7 cellular contexts compared by ENCODE assay signal in genomic region chr2:151607459-151608424, GRCh38.
DNase-seq lines count a peak whose midpoint lies in the region; ATAC-seq, FAIRE-seq and TF ChIP-seq lines count a peak whose summit lies in the region.
"Not testable (repeated sequence)": the region's sequence is repeated elsewhere in the genome, so short reads cannot be mapped to it uniquely, and the experiment has no call there.

No MANE protein-coding gene starts in this region.

- not testable (repeated sequence) for H3K27ac ChIP-seq in A549, heart left ventricle, right lobe of liver, pancreas, gastrocnemius medialis

- not testable (repeated sequence) for FAIRE-seq in A549 (lab: Jason Lieb, UNC)
- FAIRE-seq in colon (lab: Jason Lieb, UNC): peak; percentile 36
- peak; percentile 54 for FAIRE-seq in pancreas (lab: Jason Lieb, UNC)

- not testable (repeated sequence) for TF ChIP-seq EP300 in A549 (IDR thresholded peaks at IDR 0.05)

- WGBS in A549 (ENCODE audit: missing lambda C conversion rate): no CpG with 5 or more reads among the region's 6 CpGs
- WGBS in heart left ventricle, 4 donors: no CpG with 5 or more reads among the region's 6 CpGs
- no CpG with 5 or more reads among the region's 6 CpGs for WGBS in right lobe of liver (ENCODE audit: insufficient coverage, low coverage, low lambda C conversion rate, missing lambda C conversion rate)
- no CpG with 5 or more reads among the region's 6 CpGs for WGBS in pancreas, 2 donors

- not testable (repeated sequence) for H3K4me2 ChIP-seq in A549

- TF ChIP-seq CTCF in A549 (IDR thresholded peaks at IDR 0.05); heart left ventricle (IDR thresholded peaks at IDR 0.05); right lobe of liver (IDR thresholded peaks at IDR 0.05); pancreas (IDR thresholded peaks at IDR 0.05); gastrocnemius medialis (IDR thresholded peaks at IDR 0.05 in 4 of 5, conservative IDR thresholded peaks at IDR 0.05 in 1 of 5): not testable (repeated sequence)

- DNase-seq in A549 (ENCODE audit: low read depth in 1 of 2, low spot score in 1 of 2); heart left ventricle; left lobe of liver (ENCODE audit: low spot score); right lobe of liver; pancreas; gastrocnemius medialis: not testable (repeated sequence)

- not testable (repeated sequence) for TF ChIP-seq POLR2A in A549 (IDR thresholded peaks at IDR 0.05; ENCODE audit: low read length); heart left ventricle (IDR thresholded peaks at IDR 0.05); right lobe of liver (IDR thresholded peaks at IDR 0.05); gastrocnemius medialis (IDR thresholded peaks at IDR 0.05)

- intact Hi-C loops in heart left ventricle (cut with DNase I); right lobe of liver (cut with DNase I); pancreas (cut with DNase I); gastrocnemius medialis (cut with DNase I; ENCODE audit: low total_unique reads): not testable (repeated sequence)

- not testable (repeated sequence) for H3K27me3 ChIP-seq in heart left ventricle, right lobe of liver, pancreas, gastrocnemius medialis

- POLR2A ChIA-PET in A549 (lab: Yijun Ruan, JAX): not testable (repeated sequence)

- not testable (repeated sequence) for H3K4me1 ChIP-seq in A549, heart left ventricle, right lobe of liver, pancreas, gastrocnemius medialis

- CTCF ChIA-PET in A549 (lab: Yijun Ruan, JAX): interaction anchor here (0.7 kb wide), 1 partner anchor 21 kb away, joined by 3 read pairs; no protein-coding TSS in a partner anchor

- H3K4me3 ChIP-seq in A549, heart left ventricle, right lobe of liver, pancreas, gastrocnemius medialis: not testable (repeated sequence)

- TF ChIP-seq RAD21 in A549 (conservative IDR thresholded peaks at IDR 0.05 in 1 of 2, IDR thresholded peaks at IDR 0.05 in 1 of 2): not testable (repeated sequence)

- H3K36me3 ChIP-seq in heart left ventricle, right lobe of liver, pancreas: not testable (repeated sequence)
- H3K36me3 ChIP-seq in gastrocnemius medialis: peaks cover 0 to 44% of the 10 kb centered on the region in 2 donors

- not testable (repeated sequence) for H3K9me3 ChIP-seq in A549, heart left ventricle, right lobe of liver, pancreas, gastrocnemius medialis

- ATAC-seq in A549 (peak; percentile 67 to 72), heart left ventricle (peak in 3 of 4 donors; percentile 34 to 50 (median 38)), left lobe of liver (peak; percentile 93), right lobe of liver (peak; percentile 90 to 95 (median 93)), pancreas (peak in 1 of 4 donors; percentile 61), gastrocnemius medialis (peak; percentile 43 to 71)

- in situ Hi-C loops in gastrocnemius medialis (cut with MboI; ENCODE audit: low sequenced_read_pairs in 4 of 4): loop anchor here in 2 of 4 donors (25.0 kb wide), 1 partner anchor 405 kb away; no protein-coding TSS in a partner anchor
